Comparison of ENCODE assay signal across 35 cellular contexts in genomic region chr14:103611215-103611614, GRCh38.
"Had no signal": no experiment of that assay in that cellular context is flagged by ENCODE, and none has a peak within 500 bp of the region (broad histone marks: within the 10 kb centered on the region; RNA-seq: fewer than 3 reads in every experiment).

No MANE protein-coding gene starts in this region.

- H3K4me3 ChIP-seq: adrenal gland, body of pancreas, breast epithelium had no signal

- H3K36me3 ChIP-seq: adrenal gland, brain microvascular endothelial cell, breast epithelium had no signal

- ATAC-seq: activated CD8-positive, alpha-beta T cell treated with anti-CD3 and anti-CD28 coated beads for 36 hours; activated naive CD4-positive, alpha-beta T cell treated with anti-CD3 and anti-CD28 coated beads, Interleukin-2, amount 50 U/mL, for 72 hours; activated T-cell treated with anti-CD3 and anti-CD28 coated beads, Interleukin-2, amount 50 U/mL, for 4 hours; activated T-cell treated with anti-CD3 and anti-CD28 coated beads, Interleukin-2, amount 50 U/mL, for 72 hours; activated T-helper 17 cell treated with anti-CD3 and anti-CD28 coated beads, Interleukin-2, amount 50 U/mL, for 72 hours; body of pancreas had no signal

- H3K9me3 ChIP-seq: adrenal gland had no signal

- H3K4me3 Mint-ChIP-seq: activated B cell treated with CpG ODN at 0.5 μM for 24 hours; activated CD4-positive, alpha-beta memory T cell treated with anti-CD3 and anti-CD28 coated beads for 36 hours; activated CD4-positive, alpha-beta T cell treated with anti-CD3 and anti-CD28 coated beads, Interleukin-2, amount 10 ng/mL, durations not matched to agents 24 days and 14 days; activated CD8-positive, alpha-beta T cell treated with anti-CD3 and anti-CD28 coated beads for 36 hours; activated naive CD4-positive, alpha-beta T cell treated with anti-CD3 and anti-CD28 coated beads for 36 hours; activated naive CD8-positive, alpha-beta T cell treated with anti-CD3 and anti-CD28 coated beads for 36 hours; activated T-cell treated with anti-CD3 and anti-CD28 coated beads, Interleukin-2, amount 50 U/mL, for 4 hours; activated T-cell treated with anti-CD3 and anti-CD28 coated beads, Interleukin-2, amount 50 U/mL, for 72 hours; activated T-helper 1 cell treated with anti-CD3 and anti-CD28 coated beads, Interleukin-12 subunit alpha, Interleukin-12 subunit beta, Interleukin-2, Interleukin-4 antibody, amounts not matched to agents 30 ng/mL and 10 ng/mL and 1 ng/mL, durations not matched to agents 14 hours and 24 hours and 36 hours; activated T-helper 17 cell treated with anti-CD3 and anti-CD28 coated beads, Interleukin-2, amount 50 U/mL, for 72 hours; T-helper 1 cell treated with Interleukin-12 subunit alpha and Interleukin-12 subunit beta and Interleukin-4 antibody, amounts not matched to agents 30 μg/mL and 1 μg/mL, for 36 hours; T-helper 2 cell treated with Interferon-gamma antibody and Interleukin-4, amounts not matched to agents 5 μg/mL and 100 μg/mL, for 36 hours had no signal

- H3K36me3 Mint-ChIP-seq: activated naive CD8-positive, alpha-beta T cell treated with anti-CD3 and anti-CD28 coated beads for 36 hours had no signal

- FAIRE-seq: TTC549 had no signal

- H3K27ac ChIP-seq: adrenal gland, body of pancreas, brain microvascular endothelial cell, breast epithelium, VCaP had no signal

- DNase-seq: activated B cell treated with CpG ODN at 0.5 μM for 24 hours; activated CD4-positive, alpha-beta memory T cell treated with anti-CD3 and anti-CD28 coated beads for 36 hours; activated CD4-positive, alpha-beta T cell treated with anti-CD3 and anti-CD28 coated beads for 4 hours; activated CD4-positive, alpha-beta T cell treated with anti-CD3 and anti-CD28 coated beads, Interleukin-2, amount 10 ng/mL, durations not matched to agents 24 days and 14 days; activated CD4-positive, alpha-beta T cell treated with anti-CD3 and anti-CD28 coated beads, Interleukin-2, amount 50 U/mL, for 1 hour; activated CD4-positive, alpha-beta T cell treated with anti-CD3 and anti-CD28 coated beads, Interleukin-2, amount 50 U/mL, for 4 hours; activated CD4-positive, CD25-positive, alpha-beta regulatory T cell treated with anti-CD3 and anti-CD28 coated beads, Interleukin-2, amount 50 U/mL, for 72 hours; activated CD8-positive, alpha-beta memory T cell treated with anti-CD3 and anti-CD28 coated beads, Interleukin-2, amount 50 U/mL, for 4 hours; activated CD8-positive, alpha-beta T cell treated with anti-CD3 and anti-CD28 coated beads for 36 hours; activated effector memory CD4-positive, alpha-beta T cell treated with anti-CD3 and anti-CD28 coated beads, Interleukin-2, amount 50 U/mL, for 16 hours; activated gamma-delta T cell treated with Interleukin-2 at 50 U/mL for 16 hours; activated naive CD4-positive, alpha-beta T cell; activated naive CD4-positive, alpha-beta T cell treated with anti-CD3 and anti-CD28 coated beads for 36 hours; activated naive CD4-positive, alpha-beta T cell treated with anti-CD3 and anti-CD28 coated beads, Interleukin-2, amount 50 U/mL, for 16 hours; activated naive CD8-positive, alpha-beta T cell treated with anti-CD3 and anti-CD28 coated beads for 36 hours; activated T-cell treated with anti-CD3 and anti-CD28 coated beads for 4 hours; activated T-cell treated with anti-CD3 and anti-CD28 coated beads, Interleukin-2, amount 50 U/mL, for 1 hour; activated T-cell treated with anti-CD3 and anti-CD28 coated beads, Interleukin-2, amount 50 U/mL, for 4 hours; activated T-cell treated with anti-CD3 and anti-CD28 coated beads, Interleukin-2, amount 50 U/mL, for 72 hours; adrenal gland; amniotic stem cell; aorta; body of pancreas; brain microvascular endothelial cell; central memory CD4-positive, alpha-beta T cell; T-helper 2 cell; T-helper 9 cell had no signal

- H3K27ac Mint-ChIP-seq: activated B cell treated with CpG ODN at 0.5 μM for 24 hours; activated CD4-positive, alpha-beta memory T cell treated with anti-CD3 and anti-CD28 coated beads for 36 hours; activated CD4-positive, alpha-beta T cell treated with anti-CD3 and anti-CD28 coated beads, Interleukin-2, amount 10 ng/mL, durations not matched to agents 24 days and 14 days; activated CD8-positive, alpha-beta T cell treated with anti-CD3 and anti-CD28 coated beads for 36 hours; activated naive CD4-positive, alpha-beta T cell treated with anti-CD3 and anti-CD28 coated beads for 36 hours; activated naive CD4-positive, alpha-beta T cell treated with anti-CD3 and anti-CD28 coated beads, Interleukin-2, amount 50 U/mL, for 72 hours; activated naive CD8-positive, alpha-beta T cell treated with anti-CD3 and anti-CD28 coated beads for 36 hours; activated T-cell treated with anti-CD3 and anti-CD28 coated beads, Interleukin-2, amount 50 U/mL, for 72 hours; activated T-helper 1 cell treated with anti-CD3 and anti-CD28 coated beads, Interleukin-12 subunit alpha, Interleukin-12 subunit beta, Interleukin-2, Interleukin-4 antibody, amounts not matched to agents 30 ng/mL and 10 ng/mL and 1 ng/mL, durations not matched to agents 14 hours and 24 hours and 36 hours; activated T-helper 17 cell treated with anti-CD3 and anti-CD28 coated beads, Interleukin-2, amount 50 U/mL, for 72 hours; T-helper 1 cell treated with Interleukin-12 subunit alpha and Interleukin-12 subunit beta and Interleukin-4 antibody, amounts not matched to agents 30 μg/mL and 1 μg/mL, for 36 hours; T-helper 2 cell treated with Interferon-gamma antibody and Interleukin-4, amounts not matched to agents 5 μg/mL and 100 μg/mL, for 36 hours had no signal
